8 cellular contexts compared by ENCODE assay signal in the genomic region with DNA sequence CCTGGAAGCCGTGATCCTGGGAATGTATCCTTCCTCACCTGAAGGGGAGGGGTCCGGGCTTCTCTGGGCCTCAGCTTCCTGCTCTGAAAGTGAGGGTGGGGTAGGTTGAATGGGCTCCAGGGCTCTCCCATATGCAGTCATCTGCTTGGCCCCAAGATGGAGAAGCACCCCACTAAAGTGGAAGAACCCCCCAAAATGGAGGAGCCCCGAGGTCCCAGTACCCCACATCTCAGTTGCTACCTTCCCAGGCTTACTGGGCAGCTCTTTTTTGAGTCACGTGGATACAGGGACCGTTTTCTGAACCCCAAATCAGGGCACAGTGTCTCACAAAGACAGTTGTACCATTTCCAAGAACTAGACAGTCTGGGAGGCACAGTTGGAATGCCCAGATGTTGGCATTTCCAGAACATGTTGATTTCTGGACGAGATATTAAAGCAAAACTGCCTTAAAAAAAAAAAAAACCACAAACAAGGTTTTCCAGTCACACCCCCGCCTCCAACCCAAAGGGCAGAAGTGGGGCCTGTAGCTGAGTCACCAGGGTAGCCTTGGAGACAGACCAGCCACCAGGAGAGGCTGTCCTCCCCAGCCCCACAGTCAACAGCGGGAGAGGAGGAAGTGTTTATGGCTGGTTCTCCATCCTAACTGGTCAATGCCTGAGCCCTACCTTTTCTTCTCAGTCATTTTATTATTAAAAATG. TPM values are rescaled to one million over a fixed set of nuclear protein-coding genes. Genes with fewer than 3 reads are reported as not detected.
A peak's percentile ranks its signal among the peaks of the same experiment; 100 is the strongest.
DNase-seq lines count a peak whose midpoint lies in the region; ATAC-seq, FAIRE-seq and TF ChIP-seq lines count a peak whose summit lies in the region.

No MANE protein-coding gene starts in this region.

- H3K27me3 ChIP-seq in GM12878 (replicated peaks in 1 of 2; ENCODE audit: control insufficient read depth in 2 of 2, insufficient read depth in 2 of 2, low read length in 1 of 2), result no peaks in the 10 kb centered on the region

- H3K4me1 Mint-ChIP-seq in stimulated activated naive B cell treated with anti-CD40 and anti-IgM and Interleukin-4, amounts not matched to agents 10 μg/mL and 1 μg/mL and 100 μg/mL, for 72 hours, result peaks cover 12 to 39% of the 10 kb centered on the region in 2 donors

- 5% methylated on average over 8 of the region's 8 CpGs for WGBS in GM12878 (ENCODE audit: insufficient coverage, insufficient replicate concordance, low lambda C conversion rate, missing lambda C conversion rate)

- TF ChIP-seq CTCF in GM12878 (IDR thresholded peaks at IDR 0.05 in 2 of 3, conservative IDR thresholded peaks at IDR 0.05 in 1 of 3; ENCODE audit: control insufficient read depth in 2 of 3, extremely low read depth in 1 of 3, insufficient read depth in 1 of 3, low read depth in 3 of 3, low read length in 3 of 3), result no peak
- TF ChIP-seq CTCF in GM10266 (IDR thresholded peaks at IDR 0.05; ENCODE audit: control insufficient read depth, insufficient read depth, low read depth, missing control alignments), result no peak

- FAIRE-seq in GM12878 (lab: Jason Lieb, UNC) (no peak), islet of Langerhans (lab: Jason Lieb, UNC) (peak; percentile 9)

- RAD21 ChIA-PET in GM12878 (lab: Charles Lee; ENCODE audit: unreplicated experiment), result no interaction called here

- ATAC-seq in GM12878, result peak; percentile 49
- peak; percentile 61 to 65 for ATAC-seq in stimulated activated naive B cell treated with anti-CD40 and anti-IgM and Interleukin-4, amounts not matched to agents 10 μg/mL and 1 μg/mL and 100 μg/mL, for 72 hours (replicated peaks)
- ATAC-seq in GM19452 (IDR thresholded peaks at IDR 0.05; ENCODE audit: unreplicated experiment), result no peak

- H3K9ac ChIP-seq in GM12878 (ENCODE audit: control insufficient read depth, insufficient read depth, low read length), result no peak overlapping the region

- H3K36me3 ChIP-seq in GM12878 (ENCODE audit: control insufficient read depth in 2 of 2, insufficient read depth in 2 of 2, low read length in 1 of 2), result no peaks in the 10 kb centered on the region

- H3K27me3 Mint-ChIP-seq in stimulated activated naive B cell treated with anti-CD40 and anti-IgM and Interleukin-4, amounts not matched to agents 10 μg/mL and 1 μg/mL and 100 μg/mL, for 72 hours, result peaks cover 8 to 28% of the 10 kb centered on the region in 2 donors

- H3K27ac ChIP-seq in GM12878 (ENCODE audit: control insufficient read depth, insufficient read depth), result no peak overlapping the region

- intact Hi-C loops in GM12878 (cut with micrococcal nuclease; ENCODE audit: unreplicated experiment), result no loop called here

- TF ChIP-seq EP300 in GM12878 (IDR thresholded peaks at IDR 0.05; ENCODE audit: borderline replicate concordance in 1 of 2, control insufficient read depth in 1 of 2, low read depth in 2 of 2, low read length in 2 of 2), result no peak

- H3K27ac Mint-ChIP-seq in stimulated activated naive B cell treated with anti-CD40 and anti-IgM and Interleukin-4, amounts not matched to agents 10 μg/mL and 1 μg/mL and 100 μg/mL, for 72 hours, result no peak overlapping the region

- no peak overlapping the region for H3K4me3 ChIP-seq in GM12878

- POLR2A ChIA-PET in GM12878 (lab: Charles Lee), result interaction anchor here (1.3 kb wide), 1 partner anchor 10 kb away, joined by 3 read pairs; no protein-coding TSS in a partner anchor

- H3K9me3 Mint-ChIP-seq in stimulated activated naive B cell treated with anti-CD40 and anti-IgM and Interleukin-4, amounts not matched to agents 10 μg/mL and 1 μg/mL and 100 μg/mL, for 72 hours, result no peaks in the 10 kb centered on the region

- in situ Hi-C loops in GM12878 (cut with MboI) (no loop called here), G401 (cut with HindIII; ENCODE audit: low sequenced_read_pairs) (no loop called here)

- no peaks in the 10 kb centered on the region for H3K79me2 ChIP-seq in GM12878 (ENCODE audit: control insufficient read depth, insufficient read depth, low read length)

- H3K4me2 ChIP-seq in GM12878 (ENCODE audit: control insufficient read depth, insufficient read depth), result no peak overlapping the region

- peak; percentile 41 for DNase-seq in stimulated activated CD4-positive, alpha-beta T cell treated with anti-CD3 and anti-CD28 coated beads, Interleukin-15, amount 100 ng/mL, for 24 hours
- no peak for DNase-seq in stimulated activated CD4-positive, alpha-beta T cell treated with anti-CD3 and anti-CD28 coated beads, Interleukin-1b, Interleukin-23, amount 100 ng/mL, for 48 hours
- DNase-seq in GM12878 (ENCODE audit: low read depth, low spot score) (no peak), G401 (ENCODE audit: low spot score) (no peak), GM10266 (ENCODE audit: extremely low spot score) (no peak)
- no peak for DNase-seq in stimulated activated naive B cell treated with anti-CD40 and anti-IgM and Interleukin-4, amounts not matched to agents 10 μg/mL and 1 μg/mL and 100 μg/mL, for 72 hours

- peaks cover 6% of the 10 kb centered on the region for H3K4me1 ChIP-seq in GM12878 (ENCODE audit: control insufficient read depth, insufficient read depth, low read length)

- no peak for TF ChIP-seq RAD21 in GM12878 (IDR thresholded peaks at IDR 0.05; ENCODE audit: insufficient read depth, low read depth, low read length)

- no peak for TF ChIP-seq POLR2A in GM12878 (IDR thresholded peaks at IDR 0.05; ENCODE audit: low read depth, low read length)

- no peak overlapping the region for H2AFZ ChIP-seq in GM12878 (ENCODE audit: control insufficient read depth, low read depth, low read length)

- no peaks in the 10 kb centered on the region; the same call in 1 of the 2 replicates for H4K20me1 ChIP-seq in GM12878 (ENCODE audit: control insufficient read depth, insufficient read depth)

- CTCF ChIA-PET in GM12878 (lab: Yijun Ruan, JAX), result interaction anchor here (0.6 to 2.3 kb wide), 5 partner anchors 12 to 63 kb away, joined by 3 to 11 read pairs (median 4); a partner anchor contains a TSS

- H3K36me3 Mint-ChIP-seq in stimulated activated naive B cell treated with anti-CD40 and anti-IgM and Interleukin-4, amounts not matched to agents 10 μg/mL and 1 μg/mL and 100 μg/mL, for 72 hours, result no peaks in the 10 kb centered on the region

- no peaks in the 10 kb centered on the region for H3K9me3 ChIP-seq in GM12878 (replicated peaks; ENCODE audit: control insufficient read depth, insufficient read depth, low read length)

- no TSS peak for BruUV-seq in GM12878 (replicated peaks; lab: Mats Ljungman, UMichigan)

- SMC1A ChIA-PET in GM12878 (lab: Charles Lee; ENCODE audit: uncharacterized antibody, unreplicated experiment), result interaction anchor here (0.8 kb wide), 1 partner anchor 63 kb away, joined by 3 read pairs; no protein-coding TSS in a partner anchor

- no peak overlapping the region for H3K4me3 Mint-ChIP-seq in stimulated activated naive B cell treated with anti-CD40 and anti-IgM and Interleukin-4, amounts not matched to agents 10 μg/mL and 1 μg/mL and 100 μg/mL, for 72 hours

RNA-seq across cellular contexts. Expression of a gene that starts 12.1 kb away (rescaled TPM):
- total RNA-seq in GM12878 (2013; cell fraction: nucleolus; rRNA removed), result 1.0 and 1.9 TPM in 2 replicates
- total RNA-seq in GM12878 (2014; rRNA removed), result 0.40 and 0.49 TPM in 2 replicates
- 0.54 and 0.78 TPM in 2 replicates for total RNA-seq in GM12878 (2014; rRNA removed; fragmentation: Illumina TruSeq; extraction: Trizol)
- 2.3 and 2.4 TPM in 2 replicates for total RNA-seq in GM12878 (2021)
- 0.72 TPM for polyA plus RNA-seq in GM12878 (2011; ENCODE audit: low read depth)
- polyA plus RNA-seq in GM12878 (2011; rRNA removed), result 0.29 and 0.67 TPM in 2 replicates
- 0.67 and 0.70 TPM in 2 replicates for polyA plus RNA-seq in GM12878 (2011; cell fraction: cytosol; rRNA removed)
- 3.3 and 3.8 TPM in 2 replicates for polyA plus RNA-seq in GM12878 (2011; cell fraction: nucleus; rRNA removed)
- 1.6 and 1.8 TPM in 2 replicates for polyA plus RNA-seq in GM12878 (2012)
- 0.98 and 1.2 TPM in 2 replicates for polyA plus RNA-seq in GM12878 (2014; fragmentation: Illumina TruSeq; extraction: Trizol)
- polyA plus RNA-seq in GM12878 (2014; fragmentation: Nextera tagmentation; extraction: Ambion mirVana), result under 1 TPM; 0.06 to 0.35 TPM
- 1.7 and 1.9 TPM in 2 replicates for polyA plus RNA-seq in GM12878 (2014; rRNA removed)
- polyA plus RNA-seq in GM12878 (2016; fragmentation: Nextera tagmentation; extraction: Ambion mirVana), result under 1 TPM; 0.45 to 0.52 TPM
- 0.29 and 1.5 TPM in 2 replicates for polyA minus RNA-seq in GM12878 (2011; rRNA and poly(A)+ RNA removed)
- polyA minus RNA-seq in GM12878 (2011; cell fraction: cytosol; rRNA and poly(A)+ RNA removed), result not detected in 2 replicates
- 0.36 and 1.4 TPM in 2 replicates for polyA minus RNA-seq in GM12878 (2011; cell fraction: nucleus; rRNA and poly(A)+ RNA removed)
- 8.6 and 11.6 TPM in 2 replicates for total RNA-seq in G401 (2014; rRNA removed; shearing (Covaris generic))

RNA-seq across cellular contexts. Expression of a gene that starts 39.3 kb away (rescaled TPM):
- total RNA-seq in GM12878 (2013; cell fraction: nucleolus; rRNA removed), result 59.6 and 65.0 TPM in 2 replicates
- 7.4 and 11.1 TPM in 2 replicates for total RNA-seq in GM12878 (2014; rRNA removed)
- total RNA-seq in GM12878 (2014; rRNA removed; fragmentation: Illumina TruSeq; extraction: Trizol), result 9.1 and 9.4 TPM in 2 replicates
- 17.2 and 17.8 TPM in 2 replicates for total RNA-seq in GM12878 (2021)
- 6.4 TPM for polyA plus RNA-seq in GM12878 (2011; ENCODE audit: low read depth)
- 25.6 and 29.7 TPM in 2 replicates for polyA plus RNA-seq in GM12878 (2011; rRNA removed)
- 22.6 and 24.1 TPM in 2 replicates for polyA plus RNA-seq in GM12878 (2011; cell fraction: cytosol; rRNA removed)
- polyA plus RNA-seq in GM12878 (2011; cell fraction: nucleus; rRNA removed), result 64.3 and 69.8 TPM in 2 replicates
- polyA plus RNA-seq in GM12878 (2012), result 7.9 and 8.7 TPM in 2 replicates
- polyA plus RNA-seq in GM12878 (2014; fragmentation: Illumina TruSeq; extraction: Trizol), result 18.4 and 19.4 TPM in 2 replicates
- 1 to 10 TPM; 1.7 to 2.8 TPM for polyA plus RNA-seq in GM12878 (2014; fragmentation: Nextera tagmentation; extraction: Ambion mirVana)
- polyA plus RNA-seq in GM12878 (2014; rRNA removed), result 13.9 and 17.6 TPM in 2 replicates
- 10 to 100 TPM; 11.8 to 12.8 TPM for polyA plus RNA-seq in GM12878 (2016; fragmentation: Nextera tagmentation; extraction: Ambion mirVana)
- polyA minus RNA-seq in GM12878 (2011; rRNA and poly(A)+ RNA removed), result 19.4 and 29.2 TPM in 2 replicates
- polyA minus RNA-seq in GM12878 (2011; cell fraction: cytosol; rRNA and poly(A)+ RNA removed), result 4.3 and 5.3 TPM in 2 replicates
- 16.1 and 28.8 TPM in 2 replicates for polyA minus RNA-seq in GM12878 (2011; cell fraction: nucleus; rRNA and poly(A)+ RNA removed)
- total RNA-seq in G401 (2014; rRNA removed; shearing (Covaris generic)), result 4.8 and 7.0 TPM in 2 replicates

RNA-seq across cellular contexts. Expression of a gene that starts 52.9 kb away (rescaled TPM):
- not detected in 2 replicates for total RNA-seq in GM12878 (2013; cell fraction: nucleolus; rRNA removed)
- not detected in 2 replicates for total RNA-seq in GM12878 (2014; rRNA removed)
- total RNA-seq in GM12878 (2014; rRNA removed; fragmentation: Illumina TruSeq; extraction: Trizol), result not detected in 2 replicates
- not detected in 2 replicates for total RNA-seq in GM12878 (2021)
- not detected for polyA plus RNA-seq in GM12878 (2011; ENCODE audit: low read depth)
- not detected in 2 replicates for polyA plus RNA-seq in GM12878 (2011; rRNA removed)
- not detected in 2 replicates for polyA plus RNA-seq in GM12878 (2011; cell fraction: cytosol; rRNA removed)
- not detected in 2 replicates for polyA plus RNA-seq in GM12878 (2011; cell fraction: nucleus; rRNA removed)
- not detected in 2 replicates for polyA plus RNA-seq in GM12878 (2012)
- not detected in 2 replicates for polyA plus RNA-seq in GM12878 (2014; fragmentation: Illumina TruSeq; extraction: Trizol)
- not detected for polyA plus RNA-seq in GM12878 (2014; fragmentation: Nextera tagmentation; extraction: Ambion mirVana)
- polyA plus RNA-seq in GM12878 (2014; rRNA removed), result not detected in 2 replicates
- not detected for polyA plus RNA-seq in GM12878 (2016; fragmentation: Nextera tagmentation; extraction: Ambion mirVana)
- not detected in 2 replicates for polyA minus RNA-seq in GM12878 (2011; rRNA and poly(A)+ RNA removed)
- polyA minus RNA-seq in GM12878 (2011; cell fraction: cytosol; rRNA and poly(A)+ RNA removed), result not detected in 2 replicates
- polyA minus RNA-seq in GM12878 (2011; cell fraction: nucleus; rRNA and poly(A)+ RNA removed), result not detected in 2 replicates
- total RNA-seq in G401 (2014; rRNA removed; shearing (Covaris generic)), result not detected in 2 replicates
